ENCODE assay signal across 15 cellular contexts in genomic region chr1:170666661-170667060, GRCh38. TPM values are rescaled to one million over a fixed set of nuclear protein-coding genes. Genes with fewer than 3 reads are reported as not detected.
DNase-seq lines count a peak whose midpoint lies in the region; ATAC-seq and TF ChIP-seq lines count a peak whose summit lies in the region.
"Had no signal": no experiment of that assay in that cellular context is flagged by ENCODE, and none has a peak within 500 bp of the region (broad histone marks: within the 10 kb centered on the region; RNA-seq: fewer than 3 reads in every experiment).

No MANE protein-coding gene starts in this region.

- H3K4me3 ChIP-seq in GM08714 (ENCODE audit: low read length) (peak overlapping the region; percentile 57), fibroblast of villous mesenchyme (ENCODE audit: low read depth, low read length) (peak overlapping the region; percentile 81), skeletal muscle cell (ENCODE audit: low read depth, low read length) (peak overlapping the region; percentile 87)

- TF ChIP-seq CTCF in fibroblast of villous mesenchyme (IDR thresholded peaks at IDR 0.05; ENCODE audit: insufficient read depth, low read depth, low read length), result no peak

- DNase-seq in fibroblast of villous mesenchyme (ENCODE audit: low read depth), result peak; percentile 46
- no peak for DNase-seq in skeletal muscle cell (ENCODE audit: low read depth)
- no peak for DNase-seq in activated CD4-positive, alpha-beta T cell treated with anti-CD3 and anti-CD28 coated beads for 4 hours
- no peak for DNase-seq in HT-29 (ENCODE audit: low spot score)
- DNase-seq: activated CD8-positive, alpha-beta T cell treated with anti-CD3 and anti-CD28 coated beads for 36 hours; activated naive CD4-positive, alpha-beta T cell; occipital lobe; PC-3; stimulated activated CD4-positive, alpha-beta T cell treated with anti-CD3 and anti-CD28 coated beads, Interleukin-4, amount 100 ng/mL, for 1 hour had no signal

- ATAC-seq in SK-N-SH treated with all-trans-retinoic acid at 6 μM for 48 hours (peak; percentile 0; the same call in 1 of the 3 replicates), HG03520 (IDR thresholded peaks at IDR 0.05; ENCODE audit: unreplicated experiment) (no peak), GM21717 (IDR thresholded peaks at IDR 0.05; ENCODE audit: unreplicated experiment) (no peak)
- ATAC-seq: activated CD8-positive, alpha-beta T cell treated with anti-CD3 and anti-CD28 coated beads for 36 hours; left lung; PC-3 had no signal

TF ChIP-seq in SK-N-SH treated with all-trans-retinoic acid at 6 μM for 48 hours, 23 proteins besides CTCF, POLR2A, EP300 and RAD21:
- TF ChIP-seq OSR1 (CRISPR knock-in tag; IDR thresholded peaks at IDR 0.05), result 0 out of 2 replicates have a peak, but pooled peaks have one; percentile 4
- TF ChIP-seq, protein P1, sequence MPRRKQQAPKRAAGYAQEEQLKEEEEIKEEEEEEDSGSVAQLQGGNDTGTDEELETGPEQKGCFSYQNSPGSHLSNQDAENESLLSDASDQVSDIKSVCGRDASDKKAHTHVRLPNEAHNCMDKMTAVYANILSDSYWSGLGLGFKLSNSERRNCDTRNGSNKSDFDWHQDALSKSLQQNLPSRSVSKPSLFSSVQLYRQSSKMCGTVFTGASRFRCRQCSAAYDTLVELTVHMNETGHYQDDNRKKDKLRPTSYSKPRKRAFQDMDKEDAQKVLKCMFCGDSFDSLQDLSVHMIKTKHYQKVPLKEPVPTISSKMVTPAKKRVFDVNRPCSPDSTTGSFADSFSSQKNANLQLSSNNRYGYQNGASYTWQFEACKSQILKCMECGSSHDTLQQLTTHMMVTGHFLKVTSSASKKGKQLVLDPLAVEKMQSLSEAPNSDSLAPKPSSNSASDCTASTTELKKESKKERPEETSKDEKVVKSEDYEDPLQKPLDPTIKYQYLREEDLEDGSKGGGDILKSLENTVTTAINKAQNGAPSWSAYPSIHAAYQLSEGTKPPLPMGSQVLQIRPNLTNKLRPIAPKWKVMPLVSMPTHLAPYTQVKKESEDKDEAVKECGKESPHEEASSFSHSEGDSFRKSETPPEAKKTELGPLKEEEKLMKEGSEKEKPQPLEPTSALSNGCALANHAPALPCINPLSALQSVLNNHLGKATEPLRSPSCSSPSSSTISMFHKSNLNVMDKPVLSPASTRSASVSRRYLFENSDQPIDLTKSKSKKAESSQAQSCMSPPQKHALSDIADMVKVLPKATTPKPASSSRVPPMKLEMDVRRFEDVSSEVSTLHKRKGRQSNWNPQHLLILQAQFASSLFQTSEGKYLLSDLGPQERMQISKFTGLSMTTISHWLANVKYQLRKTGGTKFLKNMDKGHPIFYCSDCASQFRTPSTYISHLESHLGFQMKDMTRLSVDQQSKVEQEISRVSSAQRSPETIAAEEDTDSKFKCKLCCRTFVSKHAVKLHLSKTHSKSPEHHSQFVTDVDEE (CRISPR knock-in tag; IDR thresholded peaks at IDR 0.05), result no peak

RNA-seq across cellular contexts. Expression of gene PRRX1, which starts 2.7 kb away (rescaled TPM):
- total RNA-seq in fibroblast of villous mesenchyme, result 174 and 203 TPM in 2 replicates
- not detected in 2 replicates for total RNA-seq in HT-29 (2014; rRNA removed; shearing (Covaris generic))
- total RNA-seq: activated CD8-positive, alpha-beta T cell treated with anti-CD3 and anti-CD28 coated beads for 36 hours; PC-3; T-helper 2 cell treated with Interferon-gamma antibody and Interleukin-4, amounts not matched to agents 100 ng/mL and 5 ng/mL, for 36 hours had no signal

Comparison
In these comparisons a context has a peak if more than half of its experiments do, and no peak if none do; other contexts are left out.
1. RNA of gene PRRX1, which starts 2.7 kb away (total RNA-seq): 174 to 203 TPM in fibroblast of villous mesenchyme; not detected in HT-29; every median in the first group is over 100 times any median in the second.
2. Peak in every context shown above with its lines, with median percentiles within 50 percentile points of each other: H3K4me3 ChIP-seq.